ENCODE assay signal across 8 cellular contexts in genomic region chr3:50345586-50345985, GRCh38. TPM values are rescaled to one million over a fixed set of nuclear protein-coding genes. Genes with fewer than 3 reads are reported as not detected.
DNase-seq lines count a peak whose midpoint lies in the region; ATAC-seq and TF ChIP-seq lines count a peak whose summit lies in the region.

Gene ZMYND10 (minus strand): TSS chr3:50345732. CDS start chr3:50345579, 153 bp downstream.

- H3K27me3 Mint-ChIP-seq in natural killer cell treated with Interleukin-12 subunit alpha and Interleukin-12 subunit beta and Interleukin-15 and Interleukin-18, amount 100 ng/mL, for 72 hours, result no peaks in the 10 kb centered on the region

- intact Hi-C loops in stomach (cut with DNase I; ENCODE audit: low total_unique reads), result no loop called here

- H3K27ac Mint-ChIP-seq in natural killer cell treated with Interleukin-12 subunit alpha and Interleukin-12 subunit beta and Interleukin-15 and Interleukin-18, amount 100 ng/mL, for 72 hours, result peak within 1 kb of the TSS in 1 of 2 donors; percentile 63

- H3K9me3 Mint-ChIP-seq in natural killer cell treated with Interleukin-12 subunit alpha and Interleukin-12 subunit beta and Interleukin-15 and Interleukin-18, amount 100 ng/mL, for 72 hours, result no peaks in the 10 kb centered on the region

- H3K4me3 Mint-ChIP-seq in natural killer cell treated with Interleukin-12 subunit alpha and Interleukin-12 subunit beta and Interleukin-15 and Interleukin-18, amount 100 ng/mL, for 72 hours, result peak within 1 kb of the TSS; percentile 77

- no peaks in the 10 kb centered on the region for H3K9me3 ChIP-seq in stomach

- peak within 1 kb of the TSS; percentile 30 to 49 (median 42) for H3K4me3 ChIP-seq in stomach

- H3K4me1 ChIP-seq in stomach, result peaks cover 36 to 76% (median 62%) of the 10 kb centered on the region in 4 donors

- DNase-seq in EH (ENCODE audit: low read depth) (peak; percentile 66), NCI-H345 treated with DMSO at 0.1 percent for 48 hours (lab: John Stamatoyannopoulos, UW; ENCODE audit: unreplicated experiment) (peak; percentile 37), activated T-cell treated with anti-CD3 and anti-CD28 coated beads for 24 hours (ENCODE audit: low read depth) (peak; percentile 60), erythroblast (lab: John Stamatoyannopoulos, UW) (peak; percentile 79 to 87), stomach (peak; percentile 79), NCI-H1092 treated with DMSO at 0.1 percent for 48 hours (lab: John Stamatoyannopoulos, UW) (no peak), DMS53 treated with DMSO at 0.1 percent for 48 hours (lab: John Stamatoyannopoulos, UW; ENCODE audit: unreplicated experiment) (no peak)
- peak; percentile 83 for DNase-seq in natural killer cell treated with Interleukin-12 subunit alpha and Interleukin-12 subunit beta and Interleukin-15 and Interleukin-18, amount 100 ng/mL, for 72 hours (ENCODE audit: low spot score)

- no peaks in the 10 kb centered on the region for H3K27me3 ChIP-seq in stomach

- no peaks in the 10 kb centered on the region for H3K36me3 Mint-ChIP-seq in natural killer cell treated with Interleukin-12 subunit alpha and Interleukin-12 subunit beta and Interleukin-15 and Interleukin-18, amount 100 ng/mL, for 72 hours

- H3K4me1 Mint-ChIP-seq in natural killer cell treated with Interleukin-12 subunit alpha and Interleukin-12 subunit beta and Interleukin-15 and Interleukin-18, amount 100 ng/mL, for 72 hours (ENCODE audit: low read depth in 2 of 2), result peaks cover 39 to 54% of the 10 kb centered on the region in 2 donors

- TF ChIP-seq POLR2A in erythroblast (IDR thresholded peaks at IDR 0.05; ENCODE audit: low read length), result no peak
- no peak for TF ChIP-seq POLR2A in stomach (IDR thresholded peaks at IDR 0.05)

- ATAC-seq in natural killer cell treated with Interleukin-12 subunit alpha and Interleukin-12 subunit beta and Interleukin-15 and Interleukin-18, amount 100 ng/mL, for 72 hours, result peak in 1 of 2 donors; percentile 34

- peak within 1 kb of the TSS in 3 of 5 donors; percentile 34 to 45 (median 40) for H3K27ac ChIP-seq in stomach

- peaks cover 12 to 20% (median 15%) of the 10 kb centered on the region in 4 donors for H3K36me3 ChIP-seq in stomach

- TF ChIP-seq CTCF in stomach (IDR thresholded peaks at IDR 0.05), result no peak

- 1 to 3% (median 2%) methylated on average over 9 to 35 of the region's 35 CpGs for WGBS in stomach, 5 donors

- TF ChIP-seq EP300 in stomach (IDR thresholded peaks at IDR 0.05), result no peak

RNA-seq across cellular contexts. Expression of gene ZMYND10, which starts in this region (rescaled TPM):
- total RNA-seq in natural killer cell treated with Interleukin-12 subunit alpha and Interleukin-12 subunit beta and Interleukin-15 and Interleukin-18, amount 100 ng/mL, for 72 hours, result 1 to 10 TPM in 1 of 2 donors, under 1 TPM in 1; 0.95 to 1.4 TPM
- 10 to 100 TPM in 1 of 5 donors, under 1 TPM in 3, not detected in 1; 0.87 to 61.4 (median 0.91) TPM for total RNA-seq in stomach
- 1 to 10 TPM in 2 of 3 donors, under 1 TPM in 1; 0.87 to 3.7 (median 1.2) TPM for polyA plus RNA-seq in stomach

Comparison
In these comparisons a context has a peak if more than half of its experiments do, and no peak if none do; other contexts are left out.
1. DNase-seq: peak in EH (single experiment), NCI-H345 treated with DMSO at 0.1 percent for 48 hours (single experiment), activated T-cell treated with anti-CD3 and anti-CD28 coated beads for 24 hours (single experiment), erythroblast (2 of 2), natural killer cell treated with Interleukin-12 subunit alpha and Interleukin-12 subunit beta and Interleukin-15 and Interleukin-18, amount 100 ng/mL, for 72 hours (single experiment) and stomach (single experiment); none in NCI-H1092 treated with DMSO at 0.1 percent for 48 hours (single experiment) and DMS53 treated with DMSO at 0.1 percent for 48 hours (single experiment).